ENCODE assay signal across 7 cellular contexts in the genomic region with DNA sequence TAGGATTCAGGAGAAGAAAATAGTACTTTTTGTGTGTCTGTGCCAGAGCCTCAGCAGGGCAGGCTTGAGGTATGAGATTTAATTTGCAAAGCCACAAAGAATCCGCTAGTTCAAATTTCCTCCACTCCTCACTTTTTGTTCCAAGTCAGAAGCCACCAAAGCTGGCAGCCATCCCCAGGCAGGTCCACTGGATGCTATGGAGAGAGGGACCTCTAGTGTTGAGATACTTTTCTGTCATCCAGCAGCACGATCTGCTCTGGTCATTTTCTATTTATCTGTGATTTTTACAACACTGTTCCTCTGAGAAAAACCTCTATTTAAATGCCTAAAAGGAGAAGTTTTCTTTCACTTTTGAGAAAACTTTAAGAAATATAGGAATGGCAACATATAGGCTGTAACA.
DNase-seq lines count a peak whose midpoint lies in the region; ATAC-seq and TF ChIP-seq lines count a peak whose summit lies in the region.

No MANE protein-coding gene starts in this region.

- H3K27me3 Mint-ChIP-seq in T-cell: peaks cover 5 to 13% of the 10 kb centered on the region in 2 donors

- ATAC-seq in HG02870 (IDR thresholded peaks at IDR 0.05; ENCODE audit: unreplicated experiment) (no peak), T-cell (replicated peaks in 1 of 4) (no peak)

- H3K9me3 Mint-ChIP-seq in T-cell: no peaks in the 10 kb centered on the region

- H3K9ac ChIP-seq in SK-N-SH: no peak overlapping the region

- peak; percentile 70 for TF ChIP-seq CTCF in LNCAP (IDR thresholded peaks at IDR 0.05)
- TF ChIP-seq CTCF in SK-N-SH (IDR thresholded peaks at IDR 0.05): peak; percentile 74
- TF ChIP-seq CTCF in fibroblast of villous mesenchyme (IDR thresholded peaks at IDR 0.05; ENCODE audit: insufficient read depth, low read depth, low read length): peak; percentile 69

- no peaks in the 10 kb centered on the region for H4K20me1 ChIP-seq in SK-N-SH (ENCODE audit: insufficient read depth)

- CTCF ChIA-PET in SK-N-SH (lab: Yijun Ruan, JAX): interaction anchor here (0.6 to 3.4 kb wide), 13 partner anchors 14 to 689 kb away, joined by 3 to 21 read pairs (median 4); no protein-coding TSS in a partner anchor
- CTCF ChIA-PET in T-cell (lab: Charles Lee): no interaction called here

- H3K27ac Mint-ChIP-seq in T-cell: no peak overlapping the region

- DNase-seq in GM04504 (ENCODE audit: low read depth) (peak; percentile 41), SK-N-SH (peak; percentile 65), fibroblast of villous mesenchyme (ENCODE audit: low read depth) (peak; percentile 63), occipital lobe (lab: John Stamatoyannopoulos, UW) (peak; percentile 49), T-cell (no peak)

- H3K9me2 ChIP-seq in SK-N-SH: no peaks in the 10 kb centered on the region

- TF ChIP-seq EP300 in SK-N-SH (IDR thresholded peaks at IDR 0.05; ENCODE audit: borderline replicate concordance in 1 of 2, low read depth in 1 of 2, low read length in 1 of 2): no peak

- H3K36me3 ChIP-seq in SK-N-SH (replicated peaks in 1 of 2; ENCODE audit: control insufficient read depth in 1 of 2, insufficient read depth in 2 of 2, low read length in 1 of 2): no peaks in the 10 kb centered on the region

- no peaks in the 10 kb centered on the region for H3F3A ChIP-seq in SK-N-SH (replicated peaks; ENCODE audit: insufficient read depth)

- H3K27ac ChIP-seq in SK-N-SH (ENCODE audit: low read depth in 2 of 2, low read length in 1 of 2): no peak overlapping the region

- peak; percentile 92 for TF ChIP-seq RAD21 in SK-N-SH (IDR thresholded peaks at IDR 0.05; ENCODE audit: low read length)

- H3K4me3 ChIP-seq in SK-N-SH (ENCODE audit: low read depth in 2 of 2, low read length in 1 of 2): no peak overlapping the region
- no peak overlapping the region for H3K4me3 ChIP-seq in fibroblast of villous mesenchyme (ENCODE audit: low read depth, low read length)

- H3K4me1 ChIP-seq in SK-N-SH (ENCODE audit: control insufficient read depth in 1 of 2, insufficient read depth in 2 of 2, low read depth in 1 of 2, low read length in 1 of 2): no peaks in the 10 kb centered on the region

- 21% methylated on average over 2 of the region's 2 CpGs for WGBS in SK-N-SH (ENCODE audit: low lambda C conversion rate)

- peaks cover 0 to 5% (median 2%) of the 10 kb centered on the region in 3 donors for H3K4me1 Mint-ChIP-seq in T-cell

- no peak overlapping the region for H3K4me2 ChIP-seq in SK-N-SH

- no peaks in the 10 kb centered on the region for H3K79me2 ChIP-seq in SK-N-SH (ENCODE audit: insufficient read depth)

- no peaks in the 10 kb centered on the region for H3K9me3 ChIP-seq in SK-N-SH

- H3K36me3 Mint-ChIP-seq in T-cell: no peaks in the 10 kb centered on the region

- H3K4me3 Mint-ChIP-seq in T-cell: no peak overlapping the region

- no peaks in the 10 kb centered on the region for H3K27me3 ChIP-seq in SK-N-SH (ENCODE audit: insufficient read depth)

- POLR2A ChIA-PET in SK-N-SH (lab: Yijun Ruan, JAX): interaction anchor here (0.7 kb wide), 1 partner anchor 671 kb away, joined by 3 read pairs; no protein-coding TSS in a partner anchor
- POLR2A ChIA-PET in T-cell (lab: Charles Lee): no interaction called here

- no peak overlapping the region for H2AFZ ChIP-seq in SK-N-SH (ENCODE audit: low read depth)

TF ChIP-seq in SK-N-SH, 30 proteins besides CTCF, POLR2A, EP300 and RAD21:
- no peak for TF ChIP-seq EZH2phosphoT487 (IDR thresholded peaks at IDR 0.05; ENCODE audit: borderline replicate concordance, low read depth)
- TF ChIP-seq SMC3 (IDR thresholded peaks at IDR 0.05; ENCODE audit: low read depth, low read length): peak; percentile 70
TF ChIP-seq in SK-N-SH: peak in this region for 1.

Comparison
In these comparisons a context has a peak if more than half of its experiments do, and no peak if none do; other contexts are left out.
1. DNase-seq: peak in GM04504 (single experiment), SK-N-SH (single experiment), fibroblast of villous mesenchyme (single experiment) and occipital lobe (single experiment); none in T-cell (0 of 34).
2. Peak in every context shown above with its lines, with median percentiles within 50 percentile points of each other: CTCF ChIP-seq.